Comparison of ENCODE assay signal across 17 cellular contexts in genomic region chr13:47337781-47338507, GRCh38.
DNase-seq lines count a peak whose midpoint lies in the region; TF ChIP-seq lines count a peak whose summit lies in the region.
"Had no signal": no experiment of that assay in that cellular context is flagged by ENCODE, and none has a peak within 500 bp of the region (broad histone marks: within the 10 kb centered on the region; RNA-seq: fewer than 3 reads in every experiment).

No MANE protein-coding gene starts in this region.

- H3K4me3 ChIP-seq in MG63 (no peak overlapping the region), endodermal cell (ENCODE audit: low read length) (no peak overlapping the region)

- H3K4me3 Mint-ChIP-seq in endodermal cell (no peak overlapping the region), nephron progenitor cell (no peak overlapping the region), endothelial cell (ENCODE audit: unreplicated experiment) (no peak overlapping the region)
- H3K4me3 Mint-ChIP-seq: activated naive CD8-positive, alpha-beta T cell treated with anti-CD3 and anti-CD28 coated beads, Interleukin-2, amount 50 U/mL, for 24 hours; stimulated activated naive CD8-positive, alpha-beta T cell treated with anti-CD3 and anti-CD28 coated beads, Interleukin-15, amount 100 ng/mL, for 72 hours had no signal

- H3K36me3 Mint-ChIP-seq in endodermal cell (ENCODE audit: low read depth) = no peaks in the 10 kb centered on the region
- peaks cover 4% of the 10 kb centered on the region for H3K36me3 Mint-ChIP-seq in nephron progenitor cell (ENCODE audit: low read depth)
- no peaks in the 10 kb centered on the region for H3K36me3 Mint-ChIP-seq in endothelial cell (ENCODE audit: low read depth, unreplicated experiment)

- H3K27ac Mint-ChIP-seq in endodermal cell (peak overlapping the region; percentile 96), nephron progenitor cell (peak overlapping the region; percentile 77), endothelial cell (ENCODE audit: unreplicated experiment) (no peak overlapping the region)
- H3K27ac Mint-ChIP-seq: activated naive CD8-positive, alpha-beta T cell treated with anti-CD3 and anti-CD28 coated beads, Interleukin-2, amount 50 U/mL, for 24 hours had no signal

- H3K9me3 ChIP-seq in MG63 (peaks cover 7% of the 10 kb centered on the region; the same call in 1 of the 2 replicates), endodermal cell (ENCODE audit: control insufficient read depth, low read length) (peaks cover 11% of the 10 kb centered on the region)

- CTCF ChIA-PET in GM10248 (lab: Yijun Ruan, JAX) = no interaction called here

- H3K9ac ChIP-seq in endodermal cell (ENCODE audit: extremely low read depth, low read length, poor library complexity, severe bottlenecking) = peak overlapping the region; percentile 4

- H3K36me3 ChIP-seq in MG63 (no peaks in the 10 kb centered on the region), endodermal cell (ENCODE audit: control insufficient read depth, insufficient read depth, low read length) (no peaks in the 10 kb centered on the region)

- H3K27ac ChIP-seq in endodermal cell (ENCODE audit: low read depth, low read length) = no peak overlapping the region
- H3K27ac ChIP-seq: C4-2B had no signal

- H3K4me1 Mint-ChIP-seq in endodermal cell (peaks cover 9% of the 10 kb centered on the region), nephron progenitor cell (peaks cover 17% of the 10 kb centered on the region), endothelial cell (ENCODE audit: unreplicated experiment) (no peaks in the 10 kb centered on the region)
- H3K4me1 Mint-ChIP-seq: activated naive CD8-positive, alpha-beta T cell treated with anti-CD3 and anti-CD28 coated beads, Interleukin-2, amount 50 U/mL, for 24 hours; stimulated activated naive CD8-positive, alpha-beta T cell treated with anti-CD3 and anti-CD28 coated beads, Interleukin-15, amount 100 ng/mL, for 72 hours had no signal

- WGBS in endodermal cell (ENCODE audit: insufficient coverage in 1 of 2, insufficient read length in 1 of 2), 2 experiments = 68 to 69% methylated on average over 6 to 7 of the region's 7 CpGs

- H3K27me3 Mint-ChIP-seq in endodermal cell (ENCODE audit: insufficient read depth) (no peaks in the 10 kb centered on the region), nephron progenitor cell (ENCODE audit: low read depth, poor library complexity) (peaks cover 7% of the 10 kb centered on the region), endothelial cell (ENCODE audit: unreplicated experiment) (no peaks in the 10 kb centered on the region)
- H3K27me3 Mint-ChIP-seq: stimulated activated naive CD8-positive, alpha-beta T cell treated with anti-CD3 and anti-CD28 coated beads, Interleukin-15, amount 100 ng/mL, for 72 hours had no signal

- H3K27me3 ChIP-seq in MG63 (no peaks in the 10 kb centered on the region), endodermal cell (ENCODE audit: control insufficient read depth, insufficient read depth, low read length, poor library complexity, severe bottlenecking) (no peaks in the 10 kb centered on the region)

- DNase-seq in COLO668 (lab: John Stamatoyannopoulos, UW; ENCODE audit: unreplicated experiment) (peak; percentile 46), MG63 (peak; percentile 23), endodermal cell (peak; percentile 85), nephron progenitor cell (peak; percentile 3), T-helper 9 cell (no peak), GM10248 (ENCODE audit: extremely low spot score) (no peak), endothelial cell (ENCODE audit: low spot score) (no peak), GF-D8 (lab: John Stamatoyannopoulos, UW) (no peak)
- DNase-seq: activated CD8-positive, alpha-beta memory T cell treated with anti-CD3 and anti-CD28 coated beads, Interleukin-2, amount 50 U/mL, for 48 hours; activated naive CD8-positive, alpha-beta T cell treated with anti-CD3 and anti-CD28 coated beads, Interleukin-2, amount 50 U/mL, for 24 hours; KBM-7; NCI-H187; NCI-H774; retina; Right ventricle myocardium superior; stimulated activated naive CD8-positive, alpha-beta T cell treated with anti-CD3 and anti-CD28 coated beads, Interleukin-15, amount 100 ng/mL, for 72 hours had no signal

- H3K9me3 Mint-ChIP-seq in endodermal cell = peaks cover 23% of the 10 kb centered on the region
- H3K9me3 Mint-ChIP-seq in nephron progenitor cell = peaks cover 32% of the 10 kb centered on the region
- no peaks in the 10 kb centered on the region for H3K9me3 Mint-ChIP-seq in endothelial cell (ENCODE audit: unreplicated experiment)

- POLR2A ChIA-PET in GM10248 (lab: Yijun Ruan, JAX) = no interaction called here

- TF ChIP-seq CTCF in endodermal cell (conservative IDR thresholded peaks at IDR 0.05) (peak; percentile 64), nephron progenitor cell (IDR thresholded peaks at IDR 0.05) (no peak), GM10248 (IDR thresholded peaks at IDR 0.05; ENCODE audit: control extremely low read depth, extremely low read depth, low read depth, missing control alignments) (no peak), endothelial cell (IDR thresholded peaks at IDR 0.05; ENCODE audit: unreplicated experiment) (no peak)

- H3K4me1 ChIP-seq in endodermal cell (ENCODE audit: control insufficient read depth, insufficient read depth, low read length) = peaks cover 6% of the 10 kb centered on the region

Comparison
In these comparisons a context has a peak if more than half of its experiments do, and no peak if none do; other contexts are left out.
1. DNase-seq: peak in COLO668 (single experiment), MG63 (single experiment), endodermal cell (single experiment) and nephron progenitor cell (single experiment); none in T-helper 9 cell (single experiment), GM10248 (single experiment), endothelial cell (single experiment) and GF-D8 (single experiment).